Comparison of ENCODE assay signal across 9 cellular contexts in genomic region chr4:158020175-158020574, GRCh38.
DNase-seq lines count a peak whose midpoint lies in the region; ATAC-seq and FAIRE-seq lines count a peak whose summit lies in the region.
"Had no signal": no experiment of that assay in that cellular context is flagged by ENCODE, and none has a peak within 500 bp of the region (broad histone marks: within the 10 kb centered on the region; RNA-seq: fewer than 3 reads in every experiment).

No MANE protein-coding gene starts in this region.

- no peak overlapping the region for H3K27ac ChIP-seq in small intestine (ENCODE audit: low read depth in 1 of 2, low read length in 1 of 2)

- no peak for FAIRE-seq in small intestine (lab: Jason Lieb, UNC)

- H3K9me3 ChIP-seq in small intestine (ENCODE audit: control insufficient read depth, low read depth), result no peaks in the 10 kb centered on the region

- no peak overlapping the region for H3K27ac Mint-ChIP-seq in activated T-helper 2 cell treated with anti-CD3 and anti-CD28 coated beads, Interferon-gamma antibody, Interleukin-2, Interleukin-4, amounts not matched to agents 10 μg/mL and 5 μg/mL and 100 μg/mL, durations not matched to agents 14 hours and 24 hours and 36 hours

- no peaks in the 10 kb centered on the region for H3K4me1 ChIP-seq in small intestine (ENCODE audit: control insufficient read depth in 2 of 2, insufficient read depth in 1 of 2, low read depth in 1 of 2, low read length in 1 of 2)

- H3K36me3 ChIP-seq in small intestine (ENCODE audit: control insufficient read depth in 2 of 2, insufficient read depth in 2 of 2, low read length in 2 of 2), result no peaks in the 10 kb centered on the region

- no peaks in the 10 kb centered on the region for H3K4me1 Mint-ChIP-seq in activated T-helper 2 cell treated with anti-CD3 and anti-CD28 coated beads, Interferon-gamma antibody, Interleukin-2, Interleukin-4, amounts not matched to agents 10 μg/mL and 5 μg/mL and 100 μg/mL, durations not matched to agents 14 hours and 24 hours and 36 hours (ENCODE audit: low read depth)

- H3K9me3 Mint-ChIP-seq in activated T-helper 2 cell treated with anti-CD3 and anti-CD28 coated beads, Interferon-gamma antibody, Interleukin-2, Interleukin-4, amounts not matched to agents 10 μg/mL and 5 μg/mL and 100 μg/mL, durations not matched to agents 14 hours and 24 hours and 36 hours, result no peaks in the 10 kb centered on the region

- H3K4me3 Mint-ChIP-seq in activated T-helper 2 cell treated with anti-CD3 and anti-CD28 coated beads, Interferon-gamma antibody, Interleukin-2, Interleukin-4, amounts not matched to agents 10 μg/mL and 5 μg/mL and 100 μg/mL, durations not matched to agents 14 hours and 24 hours and 36 hours (ENCODE audit: low read depth), result no peak overlapping the region

- H3K27me3 Mint-ChIP-seq in activated T-helper 2 cell treated with anti-CD3 and anti-CD28 coated beads, Interferon-gamma antibody, Interleukin-2, Interleukin-4, amounts not matched to agents 10 μg/mL and 5 μg/mL and 100 μg/mL, durations not matched to agents 14 hours and 24 hours and 36 hours (ENCODE audit: low read depth), result no peaks in the 10 kb centered on the region

- intact Hi-C loops in activated T-helper 2 cell treated with anti-CD3 and anti-CD28 coated beads, Interferon-gamma antibody, Interleukin-2, Interleukin-4, amounts not matched to agents 10 μg/mL and 5 μg/mL and 100 μg/mL, durations not matched to agents 14 hours and 24 hours and 36 hours (cut with micrococcal nuclease), result no loop called here

- H3K4me3 ChIP-seq in small intestine (ENCODE audit: low read depth in 1 of 2, low read length in 2 of 2), result no peak overlapping the region

- H3K27me3 ChIP-seq in small intestine (ENCODE audit: control insufficient read depth in 2 of 2, insufficient read depth in 2 of 2, low read length in 2 of 2), result no peaks in the 10 kb centered on the region

- no peaks in the 10 kb centered on the region for H3K36me3 Mint-ChIP-seq in activated T-helper 2 cell treated with anti-CD3 and anti-CD28 coated beads, Interferon-gamma antibody, Interleukin-2, Interleukin-4, amounts not matched to agents 10 μg/mL and 5 μg/mL and 100 μg/mL, durations not matched to agents 14 hours and 24 hours and 36 hours (ENCODE audit: low read depth)

- no peak for ATAC-seq in HG03097 (IDR thresholded peaks at IDR 0.05; ENCODE audit: low FRiP score, unreplicated experiment)

- peak; percentile 84 for DNase-seq in HCEC 1CT
- peak; percentile 84 for DNase-seq in amniotic epithelial cell (ENCODE audit: low read depth)
- peak; percentile 14 for DNase-seq in hepatic stellate cell (ENCODE audit: low spot score)
- DNase-seq in small intestine, result peak; percentile 22
- no peak for DNase-seq in activated T-helper 2 cell treated with anti-CD3 and anti-CD28 coated beads, Interferon-gamma antibody, Interleukin-2, Interleukin-4, amounts not matched to agents 10 μg/mL and 5 μg/mL and 100 μg/mL, durations not matched to agents 14 hours and 24 hours and 36 hours (ENCODE audit: low spot score)
- no peak for DNase-seq in NCI-H1694 treated with DMSO at 0.1 percent for 48 hours (lab: John Stamatoyannopoulos, UW)
- DNase-seq in occipital lobe (lab: John Stamatoyannopoulos, UW), result no peak
- DNase-seq: NCI-H1930 had no signal

Comparison
In these comparisons a context has a peak if more than half of its experiments do, and no peak if none do; other contexts are left out.
1. DNase-seq: peak in HCEC 1CT (single experiment), amniotic epithelial cell (single experiment), hepatic stellate cell (single experiment) and small intestine (single experiment); none in activated T-helper 2 cell treated with anti-CD3 and anti-CD28 coated beads, Interferon-gamma antibody, Interleukin-2, Interleukin-4, amounts not matched to agents 10 μg/mL and 5 μg/mL and 100 μg/mL, durations not matched to agents 14 hours and 24 hours and 36 hours (single experiment), NCI-H1694 treated with DMSO at 0.1 percent for 48 hours (single experiment) and occipital lobe (single experiment).